ENCODE assay signal across 8 cellular contexts in genomic region chr5:39074009-39074886, GRCh38. TPM values are rescaled to one million over a fixed set of nuclear protein-coding genes. Genes with fewer than 3 reads are reported as not detected.
DNase-seq lines count a peak whose midpoint lies in the region; ATAC-seq and TF ChIP-seq lines count a peak whose summit lies in the region.

Gene RICTOR, minus strand, starts transcription at chr5:39074399. Its CDS starts 22 bp downstream, at chr5:39074377.

- dilution Hi-C loops in mammary epithelial cell (cut with HindIII; ENCODE audit: low sequenced_read_pairs) = no loop called here

- no peaks in the 10 kb centered on the region for H4K20me1 ChIP-seq in mammary epithelial cell (ENCODE audit: insufficient read depth, low read length)

- H3K4me3 ChIP-seq in AG04449 (ENCODE audit: low read depth, low read length) (peak within 1 kb of the TSS; percentile 87), WI38 (ENCODE audit: low read depth, low read length) (peak within 1 kb of the TSS; percentile 86), mammary epithelial cell (replicated peaks in 1 of 3; ENCODE audit: insufficient read depth in 1 of 3, low read depth in 2 of 3, low read length in 3 of 3) (peak within 1 kb of the TSS; percentile 63 to 100 (median 92))

- H3K4me2 ChIP-seq in mammary epithelial cell (ENCODE audit: insufficient read depth, low read depth, low read length) = peak within 1 kb of the TSS; percentile 90

- no peaks in the 10 kb centered on the region for H3K9me3 ChIP-seq in mammary epithelial cell (replicated peaks; ENCODE audit: insufficient read depth, low read length)

- no peak for DNase-seq in AG04449 (ENCODE audit: low read depth, low spot score)
- DNase-seq in NCI-H2196 treated with DMSO at 0.1 percent for 48 hours (lab: John Stamatoyannopoulos, UW; ENCODE audit: unreplicated experiment) = peak; percentile 81
- DNase-seq in mammary epithelial cell = peak; percentile 91
- peak; percentile 90 for DNase-seq in iPS-NIHi7 (ENCODE audit: extremely low spot score)
- DNase-seq in smooth muscle cell of the brain vasculature (ENCODE audit: low read depth, low spot score) = peak; percentile 53

- peak within 1 kb of the TSS; percentile 98 for H3K9ac ChIP-seq in mammary epithelial cell (ENCODE audit: insufficient read depth, low read length)

- peak within 1 kb of the TSS; percentile 99 for H2AFZ ChIP-seq in mammary epithelial cell (ENCODE audit: low read depth, low read length)

- H3K4me1 ChIP-seq in mammary epithelial cell (ENCODE audit: insufficient read depth, low read length) = peaks cover 18% of the 10 kb centered on the region

- no TSS peak for BruUV-seq in mammary epithelial cell (replicated peaks; lab: Mats Ljungman, UMichigan)

- TF ChIP-seq CTCF in AG04449 (IDR thresholded peaks at IDR 0.05; ENCODE audit: insufficient read depth, low read length, missing control alignments) = no peak
- no peak for TF ChIP-seq CTCF in WI38 (IDR thresholded peaks at IDR 0.05; ENCODE audit: low read depth, low read length)
- TF ChIP-seq CTCF in mammary epithelial cell (conservative IDR thresholded peaks at IDR 0.05 in 1 of 2, IDR thresholded peaks at IDR 0.05 in 1 of 2; ENCODE audit: extremely low read depth in 1 of 2, insufficient read depth in 1 of 2, low read depth in 1 of 2, low read length in 2 of 2) = no peak

- H3K36me3 ChIP-seq in mammary epithelial cell (ENCODE audit: insufficient read depth, low read length) = no peaks in the 10 kb centered on the region

- intact Hi-C loops in mammary epithelial cell (cut with micrococcal nuclease) = loop anchor here (2.0 to 10.0 kb wide), 4 partner anchors 27 to 229 kb away; partner anchors contain the start of gene OSMR

- CTCF ChIA-PET in AG04449 (lab: Yijun Ruan, JAX) (no interaction called here), mammary epithelial cell (lab: Charles Lee; ENCODE audit: low non-redundant PET) (no interaction called here)

- H3K27ac ChIP-seq in mammary epithelial cell (ENCODE audit: insufficient read depth, low read depth, low read length) = peak within 1 kb of the TSS; percentile 95

- peaks cover 55% of the 10 kb centered on the region for H3K79me2 ChIP-seq in mammary epithelial cell (ENCODE audit: insufficient read depth, low read length)

- WGBS in mammary epithelial cell (ENCODE audit: low coverage, missing lambda C conversion rate) = 0% methylated on average over 6 of the region's 99 CpGs

- ATAC-seq in GM18907 (IDR thresholded peaks at IDR 0.05; ENCODE audit: unreplicated experiment) (peak; percentile 77), HG03139 (IDR thresholded peaks at IDR 0.05; ENCODE audit: unreplicated experiment) (peak; percentile 59)

- H3K27me3 ChIP-seq in mammary epithelial cell (ENCODE audit: insufficient read depth, low read length) = no peaks in the 10 kb centered on the region

- POLR2A ChIA-PET in AG04449 (lab: Yijun Ruan, JAX) = no interaction called here

- in situ Hi-C loops in mammary epithelial cell (cut with MboI; ENCODE audit: low sequenced_read_pairs in 2 of 2) = no loop called here

RNA-seq across cellular contexts. Expression of gene RICTOR, which starts in this region (rescaled TPM):
- 10 to 100 TPM; 28.6 to 34.8 TPM for total RNA-seq in mammary epithelial cell
- 7.1 TPM for polyA plus RNA-seq in mammary epithelial cell
- polyA minus RNA-seq in mammary epithelial cell = 43.2 TPM
